Comparison of ENCODE assay signal across 9 cellular contexts in the genomic region with DNA sequence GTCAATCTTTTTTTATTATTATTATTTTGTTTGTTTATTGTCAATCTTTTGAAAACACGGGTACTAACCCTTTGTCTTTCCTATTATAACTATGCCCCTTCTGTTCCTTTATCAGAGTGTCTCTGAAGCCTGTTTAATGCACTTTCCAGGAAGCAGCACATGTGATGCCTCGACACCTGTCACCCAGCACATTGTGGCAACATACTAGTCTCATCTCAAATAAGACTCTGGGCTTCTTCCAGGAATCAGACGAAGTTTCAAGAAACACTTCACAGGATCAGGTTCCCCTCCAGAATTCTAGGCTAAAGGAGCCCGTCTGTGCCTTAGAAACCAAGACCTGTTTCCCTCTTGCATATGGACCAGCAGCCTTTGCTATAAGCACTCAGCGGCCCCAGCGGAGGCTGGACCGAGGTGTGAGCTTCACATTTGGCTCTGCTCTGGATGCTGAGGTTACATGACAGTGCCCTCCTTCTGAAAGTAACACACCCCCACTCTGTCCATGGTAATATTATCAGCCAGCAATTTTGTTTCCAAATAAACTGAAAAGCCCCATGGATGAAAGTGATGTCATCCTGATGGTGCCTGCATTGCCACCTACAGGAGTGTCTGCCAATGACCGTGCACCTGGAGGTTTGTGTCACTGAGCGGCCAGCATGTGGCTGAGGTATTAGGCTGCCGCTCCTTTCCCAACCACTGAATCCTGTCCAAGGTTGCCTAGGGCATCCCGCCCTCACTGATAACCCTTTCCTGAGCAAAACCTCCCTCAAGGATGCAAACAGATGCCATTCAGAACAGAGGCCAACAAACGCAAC. TPM values are rescaled to one million over a fixed set of nuclear protein-coding genes. Genes with fewer than 3 reads are reported as not detected.
DNase-seq lines count a peak whose midpoint lies in the region; ATAC-seq, FAIRE-seq and TF ChIP-seq lines count a peak whose summit lies in the region.
"Had no signal": no experiment of that assay in that cellular context is flagged by ENCODE, and none has a peak within 500 bp of the region (broad histone marks: within the 10 kb centered on the region; RNA-seq: fewer than 3 reads in every experiment).

No MANE protein-coding gene starts in this region.

- TF ChIP-seq POLR2A in K562 (conservative IDR thresholded peaks at IDR 0.05) (no peak), thyroid gland (IDR thresholded peaks at IDR 0.05) (no peak)

- CTCF ChIA-PET in K562 (lab: Yijun Ruan, JAX; ENCODE audit: low intra/inter-chr PET ratio) = no interaction called here

- no peaks in the 10 kb centered on the region for H3K79me2 ChIP-seq in K562 (ENCODE audit: control insufficient read depth, insufficient read depth, low read length)

- H4K20me1 ChIP-seq in K562 (replicated peaks; ENCODE audit: control insufficient read depth, insufficient read depth, low read length) = no peaks in the 10 kb centered on the region

- ATAC-seq in K562 (peak; percentile 76), lower lobe of right lung (peak; percentile 17 to 52)

- no peaks in the 10 kb centered on the region; a peak in 1 of 5 replicates for H3K4me1 ChIP-seq in K562 (replicated peaks in 1 of 2; ENCODE audit: control insufficient read depth in 2 of 2, insufficient read depth in 2 of 2, low read length in 2 of 2)
- H3K4me1 ChIP-seq in lower lobe of right lung = no peaks in the 10 kb centered on the region
- no peaks in the 10 kb centered on the region for H3K4me1 ChIP-seq in thyroid gland

- DNase-seq in GM12865 (ENCODE audit: low read depth) (no peak), HuH-7.5 (ENCODE audit: low spot score) (peak; percentile 36), K562 (ENCODE audit: extremely low read depth in 1 of 4, low spot score in 3 of 4) (peak in 2 of 4 experiments; percentile 10 to 19), lower lobe of right lung (no peak), A172 (ENCODE audit: low spot score) (no peak), posterior vena cava (ENCODE audit: low spot score) (no peak), thyroid gland (no peak)
- DNase-seq: KG1 had no signal

- H3K4me2 ChIP-seq in K562 (ENCODE audit: insufficient read depth, low read length) = no peak overlapping the region

- intact Hi-C loops in K562 (cut with micrococcal nuclease) (no loop called here), lower lobe of right lung (cut with DNase I) (no loop called here), posterior vena cava (cut with DNase I) (no loop called here), thyroid gland (cut with DNase I) (no loop called here)

- TF ChIP-seq RAD21 in K562 (CRISPR knock-in tag; conservative IDR thresholded peaks at IDR 0.05 in 1 of 2, IDR thresholded peaks at IDR 0.05 in 1 of 2) = no peak

- H3K27me3 ChIP-seq in K562 (ENCODE audit: control insufficient read depth in 2 of 2, insufficient read depth in 2 of 2, low read length in 2 of 2) (peaks cover 0 to 19% of the 10 kb centered on the region in 2 experiments; a peak in 1 of 5 replicates), lower lobe of right lung (ENCODE audit: low read depth) (no peaks in the 10 kb centered on the region), thyroid gland (no peaks in the 10 kb centered on the region)

- no peak overlapping the region for H3K4me3 ChIP-seq in GM12865 (ENCODE audit: low read depth, low read length)
- no peak overlapping the region for H3K4me3 ChIP-seq in K562
- H3K4me3 ChIP-seq in lower lobe of right lung = no peak overlapping the region
- H3K4me3 ChIP-seq in thyroid gland (replicated peaks in 1 of 3) = no peak overlapping the region

- H3K9ac ChIP-seq in K562 (ENCODE audit: insufficient read depth in 1 of 2, low read depth in 2 of 2, low read length in 2 of 2) = no peak overlapping the region

- TF ChIP-seq CTCF in GM12865 (IDR thresholded peaks at IDR 0.05; ENCODE audit: insufficient read depth, low read depth, low read length, missing control alignments) = peak; percentile 7
- TF ChIP-seq CTCF in K562 (IDR thresholded peaks at IDR 0.05 in 2 of 3, conservative IDR thresholded peaks at IDR 0.05 in 1 of 3; ENCODE audit: insufficient read depth in 2 of 3, low read depth in 1 of 3, low read length in 3 of 3) = 0 out of 6 replicates have a peak, but pooled peaks of 2 of the 3 experiments have one; percentile 15 to 22
- no peak for TF ChIP-seq CTCF in lower lobe of right lung (IDR thresholded peaks at IDR 0.05)
- no peak for TF ChIP-seq CTCF in thyroid gland (IDR thresholded peaks at IDR 0.05)

- H2AFZ ChIP-seq in K562 (ENCODE audit: low read depth, low read length) = no peak overlapping the region

- in situ Hi-C loops in K562 (cut with MboI) = no loop called here

- 2% methylated on average over 11 of the region's 12 CpGs for WGBS in K562 (ENCODE audit: insufficient coverage, low coverage, missing lambda C conversion rate)
- WGBS in thyroid gland, 2 donors = 63 to 66% methylated on average over 12 of the region's 12 CpGs

- H3K27ac ChIP-seq in K562 (ENCODE audit: extremely low read depth, low read depth, low read length) (no peak overlapping the region), lower lobe of right lung (no peak overlapping the region), thyroid gland (no peak overlapping the region)

- BruUV-seq in K562 (replicated peaks; lab: Mats Ljungman, UMichigan) = no TSS peak

- POLR2A ChIA-PET in K562 (lab: Yijun Ruan, JAX) = no interaction called here

- no peaks in the 10 kb centered on the region for H3K9me1 ChIP-seq in K562 (ENCODE audit: control insufficient read depth, insufficient read depth, low read length)

- no peaks in the 10 kb centered on the region for H3K36me3 ChIP-seq in K562 (ENCODE audit: control insufficient read depth, insufficient read depth, low read length)
- peaks cover 19% of the 10 kb centered on the region for H3K36me3 ChIP-seq in lower lobe of right lung
- no peaks in the 10 kb centered on the region for H3K36me3 ChIP-seq in thyroid gland

- H3K9me3 ChIP-seq in K562 (replicated peaks; ENCODE audit: control insufficient read depth, insufficient read depth, low read depth, low read length) = no peaks in the 10 kb centered on the region
- no peaks in the 10 kb centered on the region for H3K9me3 ChIP-seq in lower lobe of right lung
- H3K9me3 ChIP-seq in thyroid gland = no peaks in the 10 kb centered on the region

- FAIRE-seq in K562 (lab: Jason Lieb, UNC) = no peak
- FAIRE-seq: frontal cortex had no signal

- TF ChIP-seq EP300 in K562 (IDR thresholded peaks at IDR 0.05; ENCODE audit: low read length) = no peak

TF ChIP-seq in K562, 482 proteins besides CTCF, POLR2A, EP300 and RAD21:
- TF ChIP-seq RBM15 (IDR thresholded peaks at IDR 0.05; ENCODE audit: insufficient read depth, low read length) = no peak
- TF ChIP-seq ATF7 (IDR thresholded peaks at IDR 0.05) = peak; percentile 53; the same call in 1 of the 2 replicates
- TF ChIP-seq ATF3 (IDR thresholded peaks at IDR 0.05) = peak; percentile 54; the same call in 1 of the 2 replicates
- no peak for TF ChIP-seq ATF3 (CRISPR knock-in tag; conservative IDR thresholded peaks at IDR 0.05)

RNA-seq across cellular contexts. Expression of gene MKI67, which starts 38.1 kb away (rescaled TPM):
- 24.9 and 92.8 TPM in 2 replicates for total RNA-seq in K562 (2011; cell fraction: chromatin; rRNA removed; ENCODE audit: low replicate concordance)
- total RNA-seq in K562 (2011; cell fraction: nucleolus; rRNA removed) = 19.3 and 20.3 TPM in 2 replicates
- total RNA-seq in K562 (2011; cell fraction: nucleoplasm; rRNA removed) = 35.3 and 47.5 TPM in 2 replicates
- total RNA-seq in K562 (2014; rRNA removed) = 48.5 and 58.1 TPM in 2 replicates
- 32.4 and 36.9 TPM in 2 replicates for total RNA-seq in K562 (2014; rRNA removed; fragmentation: Illumina TruSeq; extraction: Trizol)
- 36.0 and 38.3 TPM in 2 replicates for total RNA-seq in K562 (2015; rRNA removed; fragmentation: Illumina TruSeq; extraction: Trizol)
- 73.7 and 86.5 TPM in 2 replicates for total RNA-seq in K562 (2021)
- polyA plus RNA-seq in K562 (2011; rRNA removed) = 15.8 and 20.1 TPM in 2 replicates
- polyA plus RNA-seq in K562 (2011; cell fraction: cytosol; rRNA removed) = 11.0 and 15.0 TPM in 2 replicates
- polyA plus RNA-seq in K562 (2011; cell fraction: nucleus; rRNA removed) = 56.2 and 78.0 TPM in 2 replicates
- 27.1 and 32.6 TPM in 2 replicates for polyA plus RNA-seq in K562 (2012)
- 60.8 and 74.7 TPM in 2 replicates for polyA plus RNA-seq in K562 (2014; fragmentation: Illumina TruSeq; extraction: Trizol)
- polyA plus RNA-seq in K562 (2014; fragmentation: Nextera tagmentation; extraction: Ambion mirVana) = 10 to 100 TPM; 11.8 to 17.2 TPM
- 23.9 and 37.5 TPM in 2 replicates for polyA plus RNA-seq in K562 (2014; rRNA removed)
- 49.7 and 50.9 TPM in 2 replicates for polyA minus RNA-seq in K562 (2011; rRNA and poly(A)+ RNA removed)
- 43.6 and 54.4 TPM in 2 replicates for polyA minus RNA-seq in K562 (2011; cell fraction: cytosol; rRNA and poly(A)+ RNA removed)
- polyA minus RNA-seq in K562 (2011; cell fraction: nucleus; rRNA and poly(A)+ RNA removed) = 33.1 and 63.5 TPM in 2 replicates
- 4.8 TPM for total RNA-seq in lower lobe of right lung
- total RNA-seq in A172 (2014; rRNA removed; shearing (Covaris generic)) = 22.9 and 29.0 TPM in 2 replicates
- 1 to 10 TPM in 1 of 2 donors, under 1 TPM in 1; 0.62 to 2.0 TPM for total RNA-seq in posterior vena cava
- 1 to 10 TPM in 2 of 4 donors, under 1 TPM in 2; 0.24 to 1.9 (median 0.76) TPM for total RNA-seq in thyroid gland

Comparison
In these comparisons a context has a peak if more than half of its experiments do, and no peak if none do; other contexts are left out.
1. CTCF ChIP-seq: peak in GM12865 (single experiment) and K562 (2 of 3); none in lower lobe of right lung (single experiment) and thyroid gland (0 of 6).